28 cellular contexts compared by ENCODE assay signal in the genomic region with DNA sequence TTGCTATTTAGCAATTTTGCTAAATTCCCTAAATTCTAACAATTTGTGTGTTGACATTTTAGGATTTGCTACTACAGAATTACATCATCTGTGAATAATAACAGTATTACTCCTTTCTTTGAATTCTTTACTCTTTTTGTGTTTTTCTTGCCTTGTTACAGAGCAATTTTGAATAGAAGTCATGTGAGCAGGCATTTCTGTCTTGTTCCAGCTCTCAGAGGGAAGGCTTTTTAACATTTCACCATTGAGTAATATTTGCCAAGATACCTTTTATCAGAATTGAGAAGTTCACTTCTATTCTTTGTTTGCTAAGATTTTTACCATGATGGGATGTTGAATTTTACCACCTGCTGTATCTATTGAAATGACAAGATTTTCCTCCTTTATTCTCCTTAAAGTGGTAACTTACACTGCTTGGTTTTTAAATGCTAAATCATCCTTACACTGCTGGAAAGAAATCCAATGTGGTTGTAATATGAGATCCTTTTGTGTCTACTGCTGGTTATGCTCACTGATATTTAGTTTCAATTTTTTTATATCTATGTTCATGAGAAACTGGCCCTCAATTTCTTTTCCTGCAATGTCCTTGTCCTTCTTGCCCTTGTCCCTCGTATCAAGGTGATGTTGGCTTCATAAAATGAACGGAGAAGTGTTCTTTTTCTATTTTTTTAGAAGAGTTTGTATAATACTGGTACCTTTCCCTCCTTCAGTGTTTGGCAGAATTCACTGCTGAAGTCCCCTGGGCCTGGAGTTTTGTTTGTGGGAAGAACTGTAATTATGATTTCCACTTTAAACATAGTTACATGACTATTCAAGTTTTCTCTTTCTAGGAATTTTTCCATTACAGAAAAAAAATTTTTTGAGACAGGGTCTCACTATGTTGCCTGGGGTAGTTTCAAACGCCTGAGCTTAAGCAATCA. TPM values are rescaled to one million over a fixed set of nuclear protein-coding genes. Genes with fewer than 3 reads are reported as not detected.
A peak's percentile ranks its signal among the peaks of the same experiment; 100 is the strongest.
DNase-seq lines count a peak whose midpoint lies in the region; ATAC-seq and TF ChIP-seq lines count a peak whose summit lies in the region.
"Had no signal": no experiment of that assay in that cellular context is flagged by ENCODE, and none has a peak within 500 bp of the region (broad histone marks: within the 10 kb centered on the region; RNA-seq: fewer than 3 reads in every experiment).

No MANE protein-coding gene starts in this region.

- 93% methylated on average over 3 of the region's 3 CpGs for WGBS in SK-N-SH (ENCODE audit: low lambda C conversion rate)

- TF ChIP-seq EP300 in SK-N-SH (IDR thresholded peaks at IDR 0.05; ENCODE audit: borderline replicate concordance in 1 of 2, low read depth in 1 of 2, low read length in 1 of 2) = no peak

- H2AFZ ChIP-seq in SK-N-SH (ENCODE audit: low read depth) (no peak overlapping the region), PC-9 (no peak overlapping the region), fibroblast of lung (ENCODE audit: low read length) (no peak overlapping the region), neural progenitor cell (replicated peaks) (no peak overlapping the region)

- H3K9ac ChIP-seq in SK-N-SH (no peak overlapping the region), fibroblast of lung (ENCODE audit: insufficient read depth, low read length) (no peak overlapping the region), neural progenitor cell (no peak overlapping the region)

- no peak overlapping the region for H3K4me3 Mint-ChIP-seq in neural progenitor cell
- H3K4me3 Mint-ChIP-seq: activated CD8-positive, alpha-beta T cell treated with anti-CD3 and anti-CD28 coated beads, Interleukin-2, amount 10 ng/mL, durations not matched to agents 7 days and 5 days; CD14-positive monocyte; stimulated activated naive B cell treated with anti-CD40 and anti-IgM and Interleukin-4, amounts not matched to agents 10 μg/mL and 1 μg/mL and 100 μg/mL, for 72 hours had no signal

- peaks cover 46% of the 10 kb centered on the region for H3K36me3 Mint-ChIP-seq in neural progenitor cell
- H3K36me3 Mint-ChIP-seq: CD14-positive monocyte had no signal

- no peaks in the 10 kb centered on the region for H3K27me3 Mint-ChIP-seq in neural progenitor cell (ENCODE audit: insufficient read depth, low read depth)
- H3K27me3 Mint-ChIP-seq: stimulated activated naive B cell treated with anti-CD40 and anti-IgM and Interleukin-4, amounts not matched to agents 10 μg/mL and 1 μg/mL and 100 μg/mL, for 72 hours had no signal

- no peaks in the 10 kb centered on the region; the same call in 1 of the 2 replicates for H3K9me3 ChIP-seq in SK-N-SH
- no peaks in the 10 kb centered on the region for H3K9me3 ChIP-seq in PC-9 (ENCODE audit: insufficient read depth, low read depth)
- H3K9me3 ChIP-seq in fibroblast of lung (ENCODE audit: control insufficient read depth, insufficient read depth, low read depth, low read length) = no peaks in the 10 kb centered on the region
- no peaks in the 10 kb centered on the region for H3K9me3 ChIP-seq in neural progenitor cell (ENCODE audit: low read depth)
- H3K9me3 ChIP-seq: adrenal gland, testis, vagina had no signal

- TF ChIP-seq CTCF in SK-N-SH (IDR thresholded peaks at IDR 0.05) (no peak), PC-9 (conservative IDR thresholded peaks at IDR 0.05) (no peak), fibroblast of lung (conservative IDR thresholded peaks at IDR 0.05 in 1 of 2, IDR thresholded peaks at IDR 0.05 in 1 of 2; ENCODE audit: low read depth in 1 of 2, low read length in 2 of 2) (no peak), neural progenitor cell (IDR thresholded peaks at IDR 0.05) (no peak)

- no peak overlapping the region for H3K4me3 ChIP-seq in SK-N-SH (ENCODE audit: low read depth in 2 of 2, low read length in 1 of 2)
- no peak overlapping the region for H3K4me3 ChIP-seq in PC-9
- H3K4me3 ChIP-seq in fibroblast of lung (replicated peaks in 1 of 4; ENCODE audit: control extremely low read depth in 1 of 4, insufficient read depth in 1 of 4, low read depth in 3 of 4, low read length in 4 of 4) = no peak overlapping the region
- H3K4me3 ChIP-seq in neural progenitor cell = no peak overlapping the region
- H3K4me3 ChIP-seq: adrenal gland, smooth muscle cell, testis, vagina had no signal

- peaks cover 6% of the 10 kb centered on the region for H3K9me3 Mint-ChIP-seq in neural progenitor cell
- H3K9me3 Mint-ChIP-seq: CD14-positive monocyte had no signal

- H3K27ac ChIP-seq in SK-N-SH (ENCODE audit: low read depth in 2 of 2, low read length in 1 of 2) = peak overlapping the region in 1 of 2 experiments; percentile 41; a peak in 1 of 4 replicates
- H3K27ac ChIP-seq in PC-9 = peak overlapping the region; percentile 92
- H3K27ac ChIP-seq in fibroblast of lung (ENCODE audit: insufficient read depth, low read length) = no peak overlapping the region
- no peak overlapping the region for H3K27ac ChIP-seq in neural progenitor cell
- H3K27ac ChIP-seq: adrenal gland, testis, vagina had no signal

- H3F3A ChIP-seq in SK-N-SH (replicated peaks; ENCODE audit: insufficient read depth) (peaks cover 3% of the 10 kb centered on the region), PC-9 (ENCODE audit: insufficient read depth, low read depth) (peaks cover 6% of the 10 kb centered on the region; the same call in 1 of the 2 replicates), neural progenitor cell (ENCODE audit: low read depth) (no peaks in the 10 kb centered on the region)

- POLR2A ChIA-PET in SK-N-SH (lab: Yijun Ruan, JAX) = no interaction called here
- POLR2A ChIA-PET in PC-9 (lab: Charles Lee; ENCODE audit: unreplicated experiment) = interaction anchor here (0.6 kb wide), 2 partner anchors 269 to 1120 kb away, joined by 3 read pairs; no protein-coding TSS in a partner anchor

- ATAC-seq in SK-N-SH treated with all-trans-retinoic acid at 6 μM for 48 hours (peak; percentile 86), HG02588 (IDR thresholded peaks at IDR 0.05; ENCODE audit: unreplicated experiment) (no peak)
- ATAC-seq: activated CD8-positive, alpha-beta T cell treated with anti-CD3 and anti-CD28 coated beads, Interleukin-2, amount 10 ng/mL, durations not matched to agents 7 days and 5 days; PC-3; stimulated activated naive B cell treated with anti-CD40 and anti-IgM and Interleukin-4, amounts not matched to agents 10 μg/mL and 1 μg/mL and 100 μg/mL, for 72 hours had no signal

- TF ChIP-seq RAD21 in SK-N-SH (IDR thresholded peaks at IDR 0.05; ENCODE audit: low read length) = no peak

- peaks cover 26 to 52% of the 10 kb centered on the region in 2 experiments for H3K36me3 ChIP-seq in SK-N-SH (replicated peaks in 1 of 2; ENCODE audit: control insufficient read depth in 1 of 2, insufficient read depth in 2 of 2, low read length in 1 of 2)
- H3K36me3 ChIP-seq in PC-9 (ENCODE audit: low read depth) = peaks cover 20% of the 10 kb centered on the region; the same call in 1 of the 2 replicates
- H3K36me3 ChIP-seq in fibroblast of lung (ENCODE audit: control insufficient read depth, insufficient read depth, low read length) = no peaks in the 10 kb centered on the region
- peaks cover 24% of the 10 kb centered on the region for H3K36me3 ChIP-seq in neural progenitor cell
- H3K36me3 ChIP-seq: adrenal gland had no signal

- peaks cover 14% of the 10 kb centered on the region for H3K4me1 Mint-ChIP-seq in neural progenitor cell
- H3K4me1 Mint-ChIP-seq: CD14-positive monocyte had no signal

- H3K9me2 ChIP-seq in SK-N-SH = no peaks in the 10 kb centered on the region
- H3K9me2 ChIP-seq in PC-9 (ENCODE audit: insufficient read depth) = no peaks in the 10 kb centered on the region; the same call in 1 of the 2 replicates

- H4K20me1 ChIP-seq in SK-N-SH (ENCODE audit: insufficient read depth) = no peaks in the 10 kb centered on the region
- no peaks in the 10 kb centered on the region for H4K20me1 ChIP-seq in PC-9 (ENCODE audit: insufficient read depth)
- H4K20me1 ChIP-seq in fibroblast of lung (ENCODE audit: control insufficient read depth, extremely low read depth, insufficient read depth, low read length) = no peaks in the 10 kb centered on the region
- no peaks in the 10 kb centered on the region for H4K20me1 ChIP-seq in neural progenitor cell (ENCODE audit: low read depth)

- intact Hi-C loops in PC-9 (cut with micrococcal nuclease; ENCODE audit: unreplicated experiment) = loop anchor here (1.0 to 2.0 kb wide), 2 partner anchors 16 to 96 kb away; no protein-coding TSS in a partner anchor

- H3K27me3 ChIP-seq in SK-N-SH (ENCODE audit: insufficient read depth) (no peaks in the 10 kb centered on the region), PC-9 (ENCODE audit: insufficient read depth, low read depth) (no peaks in the 10 kb centered on the region), fibroblast of lung (ENCODE audit: control insufficient read depth, insufficient read depth, low read length) (no peaks in the 10 kb centered on the region), neural progenitor cell (no peaks in the 10 kb centered on the region)
- H3K27me3 ChIP-seq: adrenal gland, testis, vagina had no signal

- DNase-seq in SK-N-SH (no peak), PC-9 (peak in 1 of 2 experiments; percentile 59), fibroblast of lung (ENCODE audit: low read depth in 2 of 2) (peak; percentile 54 to 62), stromal cell of bone marrow (ENCODE audit: low read depth) (peak; percentile 23), NCI-H128 (lab: John Stamatoyannopoulos, UW; ENCODE audit: unreplicated experiment) (no peak), neural progenitor cell (ENCODE audit: low spot score) (no peak)
- DNase-seq: ACHN; activated CD4-positive, CD25-positive, alpha-beta regulatory T cell treated with anti-CD3 and anti-CD28 coated beads, Interleukin-2, amount 50 U/mL, for 72 hours; activated CD8-positive, alpha-beta T cell treated with anti-CD3 and anti-CD28 coated beads, Interleukin-2, amount 10 ng/mL, durations not matched to agents 7 days and 5 days; activated T-cell treated with anti-CD3 and anti-CD28 coated beads, Interleukin-2, amount 50 U/mL, for 1 hour; adrenal gland; central memory CD4-positive, alpha-beta T cell; HCEC 1CT; kidney glomerular epithelial cell; NCI-H1048; NCI-H748 treated with DMSO at 0.1 percent for 48 hours; occipital lobe; PC-3; SHP77; stimulated activated naive B cell treated with anti-CD40 and anti-IgM and Interleukin-4, amounts not matched to agents 10 μg/mL and 1 μg/mL and 100 μg/mL, for 72 hours; testis had no signal

- H3K79me2 ChIP-seq in SK-N-SH (ENCODE audit: insufficient read depth) (no peaks in the 10 kb centered on the region), PC-9 (ENCODE audit: low read depth) (no peaks in the 10 kb centered on the region), fibroblast of lung (ENCODE audit: control insufficient read depth, insufficient read depth, low read length) (no peaks in the 10 kb centered on the region), neural progenitor cell (ENCODE audit: low read depth) (no peaks in the 10 kb centered on the region)

- TSS peak; percentile 96 for BruUV-seq in PC-9 (replicated peaks; lab: Mats Ljungman, UMichigan)

- CTCF ChIA-PET in SK-N-SH (lab: Yijun Ruan, JAX) (interaction anchor here (1.9 kb wide), 1 partner anchor 11 kb away, joined by 6 read pairs; no protein-coding TSS in a partner anchor), PC-9 (lab: Charles Lee) (no interaction called here)

- H3K4me1 ChIP-seq in SK-N-SH (ENCODE audit: control insufficient read depth in 1 of 2, insufficient read depth in 2 of 2, low read depth in 1 of 2, low read length in 1 of 2) (peaks cover 0 to 3% of the 10 kb centered on the region in 2 experiments; a peak in 2 of 4 replicates), PC-9 (replicated peaks; ENCODE audit: insufficient read depth) (peaks cover 31% of the 10 kb centered on the region), fibroblast of lung (ENCODE audit: control insufficient read depth, extremely low read depth, insufficient read depth, low read length) (no peaks in the 10 kb centered on the region), neural progenitor cell (no peaks in the 10 kb centered on the region)
- H3K4me1 ChIP-seq: adrenal gland, testis, vagina had no signal

- no peak overlapping the region for H3K27ac Mint-ChIP-seq in neural progenitor cell
- H3K27ac Mint-ChIP-seq: activated CD8-positive, alpha-beta T cell treated with anti-CD3 and anti-CD28 coated beads, Interleukin-2, amount 10 ng/mL, durations not matched to agents 7 days and 5 days; CD14-positive monocyte; stimulated activated naive B cell treated with anti-CD40 and anti-IgM and Interleukin-4, amounts not matched to agents 10 μg/mL and 1 μg/mL and 100 μg/mL, for 72 hours had no signal

- no peak overlapping the region for H3K4me2 ChIP-seq in SK-N-SH
- H3K4me2 ChIP-seq in PC-9 = peak overlapping the region; percentile 32
- H3K4me2 ChIP-seq in fibroblast of lung (ENCODE audit: extremely low read depth, insufficient read depth, low read length) = no peak overlapping the region
- no peak overlapping the region for H3K4me2 ChIP-seq in neural progenitor cell
- H3K4me2 ChIP-seq: smooth muscle cell had no signal

RNA-seq across cellular contexts. Expression of gene ATP6V0A4, which starts 50.3 kb away (rescaled TPM):
- polyA plus RNA-seq in SK-N-SH (2012; rRNA removed) (not detected in 2 replicates), fibroblast of lung (not detected in 2 replicates)
- polyA plus RNA-seq in SK-N-SH (2012; cell fraction: cytosol; rRNA removed) = 0.01 TPM in 2 replicates
- 0.02 TPM in 1 of 2 replicates, not detected in the other for polyA plus RNA-seq in SK-N-SH (2012; cell fraction: nucleus; rRNA removed)
- total RNA-seq in PC-9 (2021) (4.8 and 9.1 TPM in 2 replicates), fibroblast of lung (not detected in 2 replicates), neural progenitor cell (ENCODE audit: low replicate concordance) (0.36 TPM in 1 of 2 replicates, not detected in the other)
- not detected in 2 replicates for polyA plus RNA-seq in fibroblast of lung (2012)
- polyA minus RNA-seq in fibroblast of lung (ENCODE audit: low replicate concordance) = not detected in 2 replicates
- total RNA-seq: activated CD8-positive, alpha-beta T cell treated with anti-CD3 and anti-CD28 coated beads, Interleukin-2, amount 10 ng/mL, durations not matched to agents 7 days and 5 days; adrenal gland had no signal
- polyA plus RNA-seq: adrenal gland, CD14-positive monocyte, smooth muscle cell had no signal

RNA-seq across cellular contexts. Expression of gene TMEM213, which starts 50.5 kb away (rescaled TPM):
- polyA plus RNA-seq in SK-N-SH (2012; rRNA removed) (not detected in 2 replicates), fibroblast of lung (not detected in 2 replicates)
- polyA plus RNA-seq in SK-N-SH (2012; cell fraction: cytosol; rRNA removed) = not detected in 2 replicates
- polyA plus RNA-seq in SK-N-SH (2012; cell fraction: nucleus; rRNA removed) = not detected in 2 replicates
- total RNA-seq in PC-9 (2021) (not detected in 2 replicates), fibroblast of lung (not detected in 2 replicates), neural progenitor cell (ENCODE audit: low replicate concordance) (not detected in 2 replicates)
- polyA plus RNA-seq in fibroblast of lung (2012) = not detected in 2 replicates
- not detected in 2 replicates for polyA minus RNA-seq in fibroblast of lung (ENCODE audit: low replicate concordance)
- total RNA-seq: activated CD8-positive, alpha-beta T cell treated with anti-CD3 and anti-CD28 coated beads, Interleukin-2, amount 10 ng/mL, durations not matched to agents 7 days and 5 days; adrenal gland; epithelial cell of proximal tubule; lung microvascular endothelial cell; occipital lobe; PC-3; smooth muscle cell; vagina had no signal
- polyA plus RNA-seq: adrenal gland, CD14-positive monocyte, smooth muscle cell had no signal

Comparison
In these comparisons a context has a peak if more than half of its experiments do, and no peak if none do; other contexts are left out.
1. DNase-seq: peak in fibroblast of lung (2 of 2) and stromal cell of bone marrow (single experiment); none in SK-N-SH (single experiment), NCI-H128 (single experiment) and neural progenitor cell (single experiment).